Comparison of ENCODE assay signal across 1 cellular context in the genomic region with DNA sequence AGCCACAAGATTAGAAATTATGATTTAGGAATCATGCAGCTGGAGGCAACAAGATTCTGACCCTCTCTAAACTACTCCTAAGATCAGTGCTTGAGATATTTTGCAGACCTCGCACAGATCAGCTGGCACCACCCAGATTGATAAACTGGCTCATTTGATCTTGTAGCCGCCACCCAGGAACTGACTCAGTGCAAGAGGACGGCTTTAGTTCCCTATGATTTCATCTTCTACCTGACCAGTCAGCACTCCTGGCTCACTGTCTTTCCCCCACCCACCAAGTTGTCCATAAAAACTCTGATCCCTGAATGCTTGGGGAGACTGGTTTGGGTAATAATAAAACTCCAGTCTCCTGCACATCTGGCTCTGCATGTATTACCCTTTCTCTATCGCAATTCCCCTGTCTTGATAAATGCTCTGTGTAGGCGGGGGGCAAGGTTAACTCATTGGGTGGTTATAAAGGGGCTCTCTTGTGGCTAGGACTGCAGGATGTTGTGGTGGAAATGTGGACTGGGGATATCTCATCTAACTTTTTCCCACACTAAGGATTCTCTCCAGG.
TF ChIP-seq lines count a peak whose summit lies in the region.

No MANE protein-coding gene starts in this region.

TF ChIP-seq in HCT116, 20 proteins besides CTCF, POLR2A, EP300 and RAD21 (continued from another document):
- no peak for TF ChIP-seq SIN3A (IDR thresholded peaks at IDR 0.05; ENCODE audit: low read depth)
- no peak for TF ChIP-seq POLR2AphosphoS5 (IDR thresholded peaks at IDR 0.05; ENCODE audit: low read depth, low read length)
- TF ChIP-seq YY1 (IDR thresholded peaks at IDR 0.05; ENCODE audit: extremely low read depth, insufficient replicate concordance, low read depth, low read length), result no peak
- no peak for TF ChIP-seq CBX3 (IDR thresholded peaks at IDR 0.05; ENCODE audit: low read depth)
